25 cellular contexts compared by ENCODE assay signal in the genomic region with DNA sequence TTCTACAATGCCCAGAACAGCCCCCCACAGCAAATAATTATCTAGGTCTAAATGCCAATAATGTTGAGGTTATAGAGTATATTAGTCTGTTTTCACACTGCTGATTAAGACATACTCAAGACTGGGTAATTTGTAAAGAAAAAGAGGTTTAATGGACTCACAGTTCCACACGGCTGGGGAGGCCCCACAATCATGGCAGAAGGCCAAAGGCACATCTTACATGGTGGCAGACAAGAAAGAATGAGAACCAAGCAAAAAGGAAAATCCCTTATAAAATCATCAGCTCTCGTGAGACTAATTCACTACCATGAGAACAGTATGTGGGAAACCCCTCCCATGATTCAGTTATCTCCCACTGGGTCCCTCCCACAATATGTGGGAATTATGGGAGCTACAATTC. TPM values are rescaled to one million over a fixed set of nuclear protein-coding genes. Genes with fewer than 3 reads are reported as not detected.
DNase-seq lines count a peak whose midpoint lies in the region; ATAC-seq and TF ChIP-seq lines count a peak whose summit lies in the region.
"Had no signal": no experiment of that assay in that cellular context is flagged by ENCODE, and none has a peak within 500 bp of the region (broad histone marks: within the 10 kb centered on the region; RNA-seq: fewer than 3 reads in every experiment).

No MANE protein-coding gene starts in this region.

- no peaks in the 10 kb centered on the region for H3K79me2 ChIP-seq in ACC112 (ENCODE audit: control insufficient read depth, insufficient read depth, low read length, unreplicated experiment)

- peak overlapping the region; percentile 72 for H3K27ac ChIP-seq in ACC112 (ENCODE audit: low read depth, low read length)
- no peak overlapping the region for H3K27ac ChIP-seq in naive thymus-derived CD4-positive, alpha-beta T cell (ENCODE audit: low read depth, low read length)
- H3K27ac ChIP-seq: 22Rv1, epithelial cell of prostate had no signal

- peak overlapping the region; percentile 33 for H3K27ac Mint-ChIP-seq in T-helper 1 cell treated with Interleukin-12 subunit alpha and Interleukin-12 subunit beta and Interleukin-4 antibody, amounts not matched to agents 30 μg/mL and 1 μg/mL, for 36 hours
- no peak overlapping the region for H3K27ac Mint-ChIP-seq in activated T-helper 1 cell treated with anti-CD3 and anti-CD28 coated beads, Interleukin-12 subunit alpha, Interleukin-12 subunit beta, Interleukin-2, Interleukin-4 antibody, amounts not matched to agents 30 ng/mL and 10 ng/mL and 1 ng/mL, durations not matched to agents 14 hours and 24 hours and 36 hours
- H3K27ac Mint-ChIP-seq in naive thymus-derived CD4-positive, alpha-beta T cell = peak overlapping the region in 1 of 9 donors; percentile 88

- peaks cover 8% of the 10 kb centered on the region for H3K36me3 ChIP-seq in ACC112 (ENCODE audit: insufficient read depth, low read length)
- H3K36me3 ChIP-seq in naive thymus-derived CD4-positive, alpha-beta T cell (ENCODE audit: control insufficient read depth in 2 of 3, insufficient read depth in 3 of 3, low read length in 3 of 3) = peaks cover 0 to 5% (median 0%) of the 10 kb centered on the region in 3 experiments

- H3K27me3 ChIP-seq in ACC112 (ENCODE audit: insufficient read depth, low read length) = no peaks in the 10 kb centered on the region
- no peaks in the 10 kb centered on the region for H3K27me3 ChIP-seq in naive thymus-derived CD4-positive, alpha-beta T cell (ENCODE audit: control insufficient read depth in 2 of 2, insufficient read depth in 2 of 2, low read length in 2 of 2)

- peak overlapping the region; percentile 51 for H3K4me3 Mint-ChIP-seq in T-helper 1 cell treated with Interleukin-12 subunit alpha and Interleukin-12 subunit beta and Interleukin-4 antibody, amounts not matched to agents 30 μg/mL and 1 μg/mL, for 36 hours
- peak overlapping the region; percentile 64 for H3K4me3 Mint-ChIP-seq in activated T-helper 1 cell treated with anti-CD3 and anti-CD28 coated beads, Interleukin-12 subunit alpha, Interleukin-12 subunit beta, Interleukin-2, Interleukin-4 antibody, amounts not matched to agents 30 ng/mL and 10 ng/mL and 1 ng/mL, durations not matched to agents 14 hours and 24 hours and 36 hours
- peak overlapping the region in 9 of 10 donors; percentile 8 to 66 (median 53) for H3K4me3 Mint-ChIP-seq in naive thymus-derived CD4-positive, alpha-beta T cell

- H3K4me1 ChIP-seq in ACC112 (ENCODE audit: control insufficient read depth, insufficient read depth, low read length, unreplicated experiment) = peaks cover 14% of the 10 kb centered on the region
- peaks cover 12 to 14% of the 10 kb centered on the region in 2 donors for H3K4me1 ChIP-seq in naive thymus-derived CD4-positive, alpha-beta T cell (ENCODE audit: control insufficient read depth in 2 of 2, insufficient read depth in 2 of 2, low read length in 2 of 2)

- H3K9me3 Mint-ChIP-seq in T-helper 1 cell treated with Interleukin-12 subunit alpha and Interleukin-12 subunit beta and Interleukin-4 antibody, amounts not matched to agents 30 μg/mL and 1 μg/mL, for 36 hours = peaks cover 19% of the 10 kb centered on the region
- H3K9me3 Mint-ChIP-seq in activated T-helper 1 cell treated with anti-CD3 and anti-CD28 coated beads, Interleukin-12 subunit alpha, Interleukin-12 subunit beta, Interleukin-2, Interleukin-4 antibody, amounts not matched to agents 30 ng/mL and 10 ng/mL and 1 ng/mL, durations not matched to agents 14 hours and 24 hours and 36 hours = peaks cover 22% of the 10 kb centered on the region
- H3K9me3 Mint-ChIP-seq in naive thymus-derived CD4-positive, alpha-beta T cell = peaks cover 0 to 26% (median 7%) of the 10 kb centered on the region in 11 donors

- H3K4me3 ChIP-seq in ACC112 (ENCODE audit: low read depth, low read length) = no peak overlapping the region
- H3K4me3 ChIP-seq in naive thymus-derived CD4-positive, alpha-beta T cell (ENCODE audit: low read length) = no peak overlapping the region

- no peak for TF ChIP-seq POLR2A in GM18505 (IDR thresholded peaks at IDR 0.05; ENCODE audit: borderline replicate concordance, extremely low read depth, insufficient read depth, insufficient read length)

- intact Hi-C loops in activated T-helper 1 cell treated with anti-CD3 and anti-CD28 coated beads, Interleukin-12 subunit alpha, Interleukin-12 subunit beta, Interleukin-2, Interleukin-4 antibody, amounts not matched to agents 30 ng/mL and 10 ng/mL and 1 ng/mL, durations not matched to agents 14 hours and 24 hours and 36 hours (cut with micrococcal nuclease) = no loop called here
- intact Hi-C loops in naive thymus-derived CD4-positive, alpha-beta T cell (cut with micrococcal nuclease) = loop anchor here in 1 of 2 donors (10.0 kb wide), 1 partner anchor 1308 kb away; the partner anchor contains the start of gene AMFR

- CTCF ChIA-PET in naive thymus-derived CD4-positive, alpha-beta T cell (lab: Charles Lee) = no interaction called here

- H2AFZ ChIP-seq in ACC112 (ENCODE audit: low read length, unreplicated experiment) = no peak overlapping the region

- DNase-seq in T-helper 1 cell = no peak
- DNase-seq in activated T-helper 1 cell treated with anti-CD3 and anti-CD28 coated beads, Interleukin-12 subunit alpha, Interleukin-12 subunit beta, Interleukin-2, Interleukin-4 antibody, amounts not matched to agents 30 ng/mL and 10 ng/mL and 1 ng/mL, durations not matched to agents 14 hours and 24 hours and 36 hours (ENCODE audit: low spot score) = no peak
- DNase-seq in naive thymus-derived CD4-positive, alpha-beta T cell = no peak
- no peak for DNase-seq in NCI-H1417 treated with DMSO at 0.1 percent for 48 hours (lab: John Stamatoyannopoulos, UW)
- DNase-seq: activated CD4-positive, alpha-beta T cell treated with anti-CD3 and anti-CD28 coated beads, Interleukin-2, amount 50 U/mL, for 1 hour; activated CD8-positive, alpha-beta memory T cell treated with anti-CD3 and anti-CD28 coated beads, Interleukin-2, amount 50 U/mL, for 48 hours; activated naive CD4-positive, alpha-beta T cell treated with Interleukin-2 at 50 U/mL for 16 hours; DMS53; effector CD4-positive, alpha-beta T cell; GF-D8; H7; head of caudate nucleus; mammary epithelial cell; NCI-H1694 treated with DMSO at 0.1 percent for 48 hours; NCI-H526; occipital lobe; substantia nigra had no signal

- peaks cover 17% of the 10 kb centered on the region for H3K4me1 Mint-ChIP-seq in T-helper 1 cell treated with Interleukin-12 subunit alpha and Interleukin-12 subunit beta and Interleukin-4 antibody, amounts not matched to agents 30 μg/mL and 1 μg/mL, for 36 hours (ENCODE audit: low read depth)
- peaks cover 16% of the 10 kb centered on the region for H3K4me1 Mint-ChIP-seq in activated T-helper 1 cell treated with anti-CD3 and anti-CD28 coated beads, Interleukin-12 subunit alpha, Interleukin-12 subunit beta, Interleukin-2, Interleukin-4 antibody, amounts not matched to agents 30 ng/mL and 10 ng/mL and 1 ng/mL, durations not matched to agents 14 hours and 24 hours and 36 hours (ENCODE audit: low read depth)
- H3K4me1 Mint-ChIP-seq in naive thymus-derived CD4-positive, alpha-beta T cell = peaks cover 14 to 36% (median 24%) of the 10 kb centered on the region in 7 donors

- H3K36me3 Mint-ChIP-seq in T-helper 1 cell treated with Interleukin-12 subunit alpha and Interleukin-12 subunit beta and Interleukin-4 antibody, amounts not matched to agents 30 μg/mL and 1 μg/mL, for 36 hours (ENCODE audit: low read depth) = peaks cover 13% of the 10 kb centered on the region
- H3K36me3 Mint-ChIP-seq in activated T-helper 1 cell treated with anti-CD3 and anti-CD28 coated beads, Interleukin-12 subunit alpha, Interleukin-12 subunit beta, Interleukin-2, Interleukin-4 antibody, amounts not matched to agents 30 ng/mL and 10 ng/mL and 1 ng/mL, durations not matched to agents 14 hours and 24 hours and 36 hours (ENCODE audit: low read depth) = peaks cover 8% of the 10 kb centered on the region
- H3K36me3 Mint-ChIP-seq in naive thymus-derived CD4-positive, alpha-beta T cell = peaks cover 0 to 12% (median 7%) of the 10 kb centered on the region in 5 donors

- POLR2A ChIA-PET in naive thymus-derived CD4-positive, alpha-beta T cell (lab: Charles Lee) = no interaction called here

- no peaks in the 10 kb centered on the region for H3K9me3 ChIP-seq in naive thymus-derived CD4-positive, alpha-beta T cell (ENCODE audit: control insufficient read depth in 2 of 3, low read length in 3 of 3)

- ATAC-seq in naive thymus-derived CD4-positive, alpha-beta T cell = no peak
- ATAC-seq in GM18505 (IDR thresholded peaks at IDR 0.05; ENCODE audit: unreplicated experiment) (no peak), HG02870 (IDR thresholded peaks at IDR 0.05; ENCODE audit: unreplicated experiment) (no peak)

- no peaks in the 10 kb centered on the region for H3K27me3 Mint-ChIP-seq in T-helper 1 cell treated with Interleukin-12 subunit alpha and Interleukin-12 subunit beta and Interleukin-4 antibody, amounts not matched to agents 30 μg/mL and 1 μg/mL, for 36 hours (ENCODE audit: low read depth)
- no peaks in the 10 kb centered on the region for H3K27me3 Mint-ChIP-seq in activated T-helper 1 cell treated with anti-CD3 and anti-CD28 coated beads, Interleukin-12 subunit alpha, Interleukin-12 subunit beta, Interleukin-2, Interleukin-4 antibody, amounts not matched to agents 30 ng/mL and 10 ng/mL and 1 ng/mL, durations not matched to agents 14 hours and 24 hours and 36 hours (ENCODE audit: insufficient read depth)
- H3K27me3 Mint-ChIP-seq in naive thymus-derived CD4-positive, alpha-beta T cell = no peaks in the 10 kb centered on the region

RNA-seq across cellular contexts. Expression of gene KATNB1, which starts 2.9 kb away (rescaled TPM):
- 46.1 and 49.1 TPM in 2 replicates for total RNA-seq in activated T-helper 1 cell treated with anti-CD3 and anti-CD28 coated beads, Interleukin-12 subunit alpha, Interleukin-12 subunit beta, Interleukin-2, Interleukin-4 antibody, amounts not matched to agents 30 ng/mL and 10 ng/mL and 1 ng/mL, durations not matched to agents 14 hours and 24 hours and 36 hours
- total RNA-seq in naive thymus-derived CD4-positive, alpha-beta T cell = 10 to 100 TPM; 20.4 to 30.4 (median 26.0) TPM
- 10 to 100 TPM; 25.2 to 32.9 TPM for polyA plus RNA-seq in naive thymus-derived CD4-positive, alpha-beta T cell

RNA-seq across cellular contexts. Expression of gene DRC7, which starts 38.1 kb away (rescaled TPM):
- not detected in 2 replicates for total RNA-seq in activated T-helper 1 cell treated with anti-CD3 and anti-CD28 coated beads, Interleukin-12 subunit alpha, Interleukin-12 subunit beta, Interleukin-2, Interleukin-4 antibody, amounts not matched to agents 30 ng/mL and 10 ng/mL and 1 ng/mL, durations not matched to agents 14 hours and 24 hours and 36 hours
- not detected for total RNA-seq in naive thymus-derived CD4-positive, alpha-beta T cell
- not detected for polyA plus RNA-seq in naive thymus-derived CD4-positive, alpha-beta T cell
- total RNA-seq: LHCN-M2, mammary epithelial cell had no signal
- polyA plus RNA-seq: small intestine had no signal
